11 cellular contexts compared by ENCODE assay signal in the genomic region with DNA sequence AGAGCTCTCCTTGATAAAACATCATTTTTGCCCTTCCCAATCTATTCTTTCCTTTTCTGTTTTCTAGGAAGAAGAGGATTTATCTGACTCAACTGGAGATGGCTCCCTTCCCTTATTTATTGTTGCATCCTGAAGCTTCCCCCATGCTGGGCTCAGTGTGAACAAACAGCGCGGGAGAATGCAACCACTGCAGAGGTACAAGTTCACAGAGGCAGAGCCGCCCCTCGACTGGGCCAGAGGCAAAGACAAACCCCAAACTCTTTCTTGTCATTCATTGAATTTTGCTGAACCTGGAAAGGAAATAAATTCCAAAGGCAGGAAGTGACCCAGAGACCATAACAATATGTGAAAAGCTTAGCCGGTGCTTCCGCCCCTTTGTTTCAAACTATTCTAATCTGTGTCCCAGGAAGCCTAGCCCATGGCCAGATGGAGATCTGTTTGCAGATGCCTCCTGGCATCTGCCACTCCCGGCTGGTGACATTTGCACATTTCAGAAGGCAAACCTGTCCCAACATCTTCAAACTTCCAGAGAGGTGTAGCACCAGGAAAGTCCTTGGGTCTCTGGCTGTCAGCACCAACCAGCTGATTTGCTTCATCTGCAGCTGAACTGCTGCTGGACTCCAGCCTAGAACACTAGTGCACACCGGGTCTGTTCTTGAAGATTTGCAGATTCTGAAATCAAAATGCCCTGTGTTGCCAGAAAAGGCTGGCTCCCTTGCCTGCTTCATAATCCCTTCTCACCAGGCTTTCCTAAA.
DNase-seq lines count a peak whose midpoint lies in the region; ATAC-seq, FAIRE-seq and TF ChIP-seq lines count a peak whose summit lies in the region.
"Had no signal": no experiment of that assay in that cellular context is flagged by ENCODE, and none has a peak within 500 bp of the region (broad histone marks: within the 10 kb centered on the region; RNA-seq: fewer than 3 reads in every experiment).

No MANE protein-coding gene starts in this region.

- FAIRE-seq in pancreas (lab: Jason Lieb, UNC) = no peak

- no peaks in the 10 kb centered on the region for H3K27me3 Mint-ChIP-seq in CD14-positive monocyte (ENCODE audit: low read depth in 3 of 3)

- no peaks in the 10 kb centered on the region for H3K9me3 ChIP-seq in pancreas

- H3K4me3 ChIP-seq in pancreas = no peak overlapping the region
- no peak overlapping the region for H3K4me3 ChIP-seq in coronary artery

- WGBS in pancreas, 2 donors = 68 to 69% methylated on average over 8 of the region's 8 CpGs

- ATAC-seq in left cardiac atrium (peak; percentile 61 to 64), pancreas (peak; percentile 30 to 67 (median 52))

- no peaks in the 10 kb centered on the region for H3K36me3 Mint-ChIP-seq in CD14-positive monocyte

- intact Hi-C loops in left cardiac atrium (cut with DNase I) = loop anchor here in 1 of 2 donors (2.0 to 5.0 kb wide), 3 partner anchors 24 to 180 kb away; no protein-coding TSS in a partner anchor
- intact Hi-C loops in pancreas (cut with DNase I) = no loop called here
- intact Hi-C loops in CD14-positive monocyte (cut with micrococcal nuclease) = loop anchor here in 1 of 2 donors (10.0 kb wide), 1 partner anchor 82 kb away; the partner anchor contains the start of gene MAP4K3

- no peaks in the 10 kb centered on the region for H3K36me3 ChIP-seq in pancreas

- H3K9me3 Mint-ChIP-seq in CD14-positive monocyte = peaks cover 3 to 9% (median 6%) of the 10 kb centered on the region in 7 donors

- H3K4me3 Mint-ChIP-seq in CD14-positive monocyte = no peak overlapping the region

- TF ChIP-seq CTCF in VCaP (conservative IDR thresholded peaks at IDR 0.05) = no peak; the same call in 1 of the 2 replicates
- TF ChIP-seq CTCF in pancreas (IDR thresholded peaks at IDR 0.05) = no peak
- TF ChIP-seq CTCF in coronary artery (IDR thresholded peaks at IDR 0.05) = no peak
- no peak for TF ChIP-seq CTCF in CD14-positive monocyte (IDR thresholded peaks at IDR 0.05)

- peak; percentile 17 for DNase-seq in GM03348 (ENCODE audit: low spot score)
- peak; percentile 57 for DNase-seq in left cardiac atrium
- DNase-seq in pancreas = peak in 3 of 6 donors; percentile 29 to 45 (median 39)
- no peak for DNase-seq in DMS53 (lab: John Stamatoyannopoulos, UW)
- DNase-seq in coronary artery (ENCODE audit: low spot score) = no peak
- DNase-seq in NCI-H526 treated with DMSO at 0.1 percent for 48 hours (lab: John Stamatoyannopoulos, UW) = no peak
- no peak for DNase-seq in CD14-positive monocyte (ENCODE audit: low spot score)
- DNase-seq: activated CD8-positive, alpha-beta memory T cell treated with anti-CD3 and anti-CD28 coated beads, Interleukin-2, amount 50 U/mL, for 48 hours; DND-41; stimulated activated CD4-positive, alpha-beta T cell treated with anti-CD3 and anti-CD28 coated beads, Interleukin-1b, Interleukin-23, amount 100 ng/mL, for 48 hours had no signal

- H3K27ac ChIP-seq in VCaP (peak overlapping the region; percentile 37; the same call in 1 of the 2 replicates), pancreas (no peak overlapping the region), coronary artery (peak overlapping the region in 1 of 2 donors; percentile 34)

- H3K27ac Mint-ChIP-seq in CD14-positive monocyte = no peak overlapping the region

- H3K4me1 Mint-ChIP-seq in CD14-positive monocyte = peaks cover 11% of the 10 kb centered on the region

- H3K27me3 ChIP-seq in pancreas = no peaks in the 10 kb centered on the region

- H3K4me1 ChIP-seq in pancreas = peaks cover 0 to 30% (median 19%) of the 10 kb centered on the region in 3 donors

Comparison
In these comparisons a context has a peak if more than half of its experiments do, and no peak if none do; other contexts are left out.
1. DNase-seq: peak in GM03348 (single experiment) and left cardiac atrium (single experiment); none in DMS53 (single experiment), coronary artery (single experiment), NCI-H526 treated with DMSO at 0.1 percent for 48 hours (single experiment) and CD14-positive monocyte (single experiment).